ENCODE assay signal across 1 cellular context in the genomic region with DNA sequence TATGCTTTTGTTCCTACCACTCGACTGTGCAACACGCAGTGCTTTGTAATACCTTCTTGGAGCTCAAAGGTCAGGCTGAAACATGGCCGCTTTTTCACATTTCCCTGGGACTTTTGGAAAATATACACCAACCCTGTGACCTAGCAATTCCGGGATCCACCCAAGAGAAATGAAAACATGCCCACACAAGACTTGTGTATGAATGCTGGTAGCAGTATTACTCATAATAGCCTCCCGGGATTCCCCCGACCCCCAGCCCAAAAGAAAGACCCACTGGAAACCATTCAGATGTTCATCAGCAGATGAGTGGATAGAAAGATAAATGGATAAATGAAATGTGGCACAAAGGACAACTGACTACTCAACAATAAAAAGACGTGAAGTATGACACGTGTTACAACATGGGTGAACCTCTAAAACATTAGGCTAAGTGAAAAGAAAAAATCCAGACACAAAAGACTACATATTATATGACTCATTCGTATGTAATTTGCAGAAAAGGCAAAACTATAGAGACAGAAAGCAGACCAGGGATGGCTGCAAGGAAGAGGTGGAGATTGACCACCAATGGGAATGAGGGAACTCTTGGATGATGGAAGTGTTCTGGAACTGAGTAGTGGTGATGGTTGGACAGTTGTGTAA.
TF ChIP-seq lines count a peak whose summit lies in the region.

No MANE protein-coding gene starts in this region.

TF ChIP-seq in A549, 52 proteins besides CTCF, POLR2A, EP300 and RAD21 (continued from another document):
- TF ChIP-seq, protein P1, sequence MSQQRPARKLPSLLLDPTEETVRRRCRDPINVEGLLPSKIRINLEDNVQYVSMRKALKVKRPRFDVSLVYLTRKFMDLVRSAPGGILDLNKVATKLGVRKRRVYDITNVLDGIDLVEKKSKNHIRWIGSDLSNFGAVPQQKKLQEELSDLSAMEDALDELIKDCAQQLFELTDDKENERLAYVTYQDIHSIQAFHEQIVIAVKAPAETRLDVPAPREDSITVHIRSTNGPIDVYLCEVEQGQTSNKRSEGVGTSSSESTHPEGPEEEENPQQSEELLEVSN (IDR thresholded peaks at IDR 0.05; ENCODE audit: borderline replicate concordance, low read depth) = 0 out of 2 replicates have a peak, but pooled peaks have one; percentile 35
- TF ChIP-seq FOSL2 (IDR thresholded peaks at IDR 0.05) (no peak), FOSL2 (CRISPR knock-in tag; IDR thresholded peaks at IDR 0.05) (peak; percentile 89), FOXS1 (CRISPR knock-in tag; IDR thresholded peaks at IDR 0.05) (peak; percentile 24; the same call in 1 of the 2 replicates), HOXB5 (CRISPR knock-in tag; IDR thresholded peaks at IDR 0.05) (peak; percentile 33; the same call in 1 of the 2 replicates), JUNB (IDR thresholded peaks at IDR 0.05) (peak; percentile 49), CEBPB (IDR thresholded peaks at IDR 0.05) (no peak), MAFK (IDR thresholded peaks at IDR 0.05; ENCODE audit: partially characterized antibody) (peak; percentile 79), MYC (IDR thresholded peaks at IDR 0.05; ENCODE audit: borderline replicate concordance, low read length) (0 out of 2 replicates have a peak, but pooled peaks have one; percentile 53)
